8 cellular contexts compared by ENCODE assay signal in the genomic region with DNA sequence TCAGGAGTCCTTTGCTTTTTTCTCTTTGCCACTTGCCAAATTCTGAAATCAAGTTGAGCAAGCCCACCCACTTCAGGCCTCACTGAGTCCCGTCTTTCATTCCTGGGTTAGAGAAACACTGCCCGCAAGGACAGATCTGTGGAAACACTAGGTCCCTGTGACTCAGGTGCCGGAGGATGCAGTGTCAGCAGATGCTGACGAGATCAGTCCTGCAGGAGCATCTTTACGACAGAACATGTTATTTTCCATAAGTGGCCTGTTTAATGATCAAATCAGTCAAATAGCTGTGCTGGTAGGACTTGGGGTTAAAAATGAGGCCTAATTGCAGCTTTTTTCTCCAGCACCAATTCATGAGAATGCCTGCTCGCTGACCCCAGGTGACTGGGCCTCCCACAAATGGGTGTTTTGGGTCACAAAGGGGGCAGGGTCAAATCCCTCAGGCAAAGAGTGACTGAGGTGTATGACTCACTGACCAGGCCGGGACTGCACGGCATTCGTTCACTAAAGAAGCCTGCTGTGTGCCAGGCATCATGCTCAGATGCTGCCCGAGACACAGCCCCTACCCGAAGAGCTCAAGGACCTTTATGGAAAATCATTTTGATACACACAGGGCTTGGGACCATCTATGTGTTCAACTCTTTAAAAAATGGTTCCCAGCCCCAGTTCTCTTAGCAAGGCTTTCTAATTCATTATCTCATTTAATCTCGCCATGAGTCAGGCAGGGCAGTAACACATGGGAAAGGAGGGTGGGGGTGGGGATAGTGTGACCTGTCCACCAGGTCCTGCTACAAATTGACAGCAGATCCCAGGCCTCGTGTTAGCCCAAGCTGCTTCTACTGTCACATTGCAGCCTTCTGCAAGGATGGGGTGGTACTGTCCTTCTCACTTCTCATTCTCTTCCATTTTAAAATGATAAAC. TPM values are rescaled to one million over a fixed set of nuclear protein-coding genes. Genes with fewer than 3 reads are reported as not detected.
DNase-seq lines count a peak whose midpoint lies in the region; ATAC-seq, FAIRE-seq and TF ChIP-seq lines count a peak whose summit lies in the region.

No MANE protein-coding gene starts in this region.

- ATAC-seq in GM19397 (IDR thresholded peaks at IDR 0.05; ENCODE audit: unreplicated experiment) (no peak), GM21381 (IDR thresholded peaks at IDR 0.05; ENCODE audit: unreplicated experiment) (no peak)

- no peaks in the 10 kb centered on the region for H3K27me3 Mint-ChIP-seq in neural crest cell (ENCODE audit: low read depth)

- TF ChIP-seq CTCF in bronchial epithelial cell (IDR thresholded peaks at IDR 0.05; ENCODE audit: insufficient read depth, low read length, severe bottlenecking) (no peak), neural crest cell (conservative IDR thresholded peaks at IDR 0.05) (no peak)

- peaks cover 79% of the 10 kb centered on the region for H3K4me1 Mint-ChIP-seq in neural crest cell

- H3K9me3 Mint-ChIP-seq in neural crest cell: no peaks in the 10 kb centered on the region

- no peaks in the 10 kb centered on the region for H3K36me3 Mint-ChIP-seq in neural crest cell (ENCODE audit: low read depth)

- no peak for FAIRE-seq in bronchial epithelial cell (lab: Jason Lieb, UNC)

- DNase-seq in ELR (ENCODE audit: low read depth) (peak; percentile 81), M059J (ENCODE audit: low read depth) (peak; percentile 97), bronchial epithelial cell (ENCODE audit: low read depth) (peak; percentile 68), neural crest cell (ENCODE audit: low read depth, low spot score) (no peak), DMS114 treated with DMSO at 0.1 percent for 48 hours (lab: John Stamatoyannopoulos, UW; ENCODE audit: unreplicated experiment) (no peak), nucleus accumbens (lab: John Stamatoyannopoulos, UW) (no peak)

- peak overlapping the region; percentile 75 for H3K4me3 Mint-ChIP-seq in neural crest cell

- no peaks in the 10 kb centered on the region for H3K27me3 ChIP-seq in bronchial epithelial cell (ENCODE audit: control insufficient read depth, insufficient read depth, low read length)

- peak overlapping the region; percentile 88 for H3K27ac Mint-ChIP-seq in neural crest cell (ENCODE audit: unreplicated experiment)

- no peaks in the 10 kb centered on the region for H3K36me3 ChIP-seq in bronchial epithelial cell (ENCODE audit: control insufficient read depth, insufficient read depth, low read length)

- H3K4me3 ChIP-seq in bronchial epithelial cell (ENCODE audit: low read depth, low read length): no peak overlapping the region

RNA-seq across cellular contexts. Expression of a gene that starts 21.0 kb away (rescaled TPM):
- total RNA-seq in M059J (2014; rRNA removed; shearing (Covaris generic)): 2.5 and 5.3 TPM in 2 replicates
- total RNA-seq in bronchial epithelial cell (3.2 and 3.5 TPM in 2 replicates), neural crest cell (13.3 and 16.5 TPM in 2 replicates)

RNA-seq across cellular contexts. Expression of a gene that starts 31.5 kb away (rescaled TPM):
- total RNA-seq in M059J (2014; rRNA removed; shearing (Covaris generic)): 103 and 155 TPM in 2 replicates
- 26.1 and 28.2 TPM in 2 replicates for total RNA-seq in bronchial epithelial cell
- 212 and 224 TPM in 2 replicates for total RNA-seq in neural crest cell

RNA-seq across cellular contexts. Expression of a gene that starts 50.3 kb away (rescaled TPM):
- not detected in 2 replicates for total RNA-seq in M059J (2014; rRNA removed; shearing (Covaris generic))
- total RNA-seq in bronchial epithelial cell: under 0.01 TPM in 2 replicates
- total RNA-seq in neural crest cell: not detected in 2 replicates

RNA-seq across cellular contexts. Expression of a gene that starts 58.7 kb away (rescaled TPM):
- 1.1 and 1.7 TPM in 2 replicates for total RNA-seq in M059J (2014; rRNA removed; shearing (Covaris generic))
- total RNA-seq in bronchial epithelial cell (1.1 TPM in 1 of 2 replicates, not detected in the other), neural crest cell (24.4 and 26.3 TPM in 2 replicates)

Comparison
In these comparisons a context has a peak if more than half of its experiments do, and no peak if none do; other contexts are left out.
1. DNase-seq: peak in ELR (single experiment), M059J (single experiment) and bronchial epithelial cell (single experiment); none in neural crest cell (single experiment), DMS114 treated with DMSO at 0.1 percent for 48 hours (single experiment) and nucleus accumbens (0 of 56).